8 cellular contexts compared by ENCODE assay signal in the genomic region with DNA sequence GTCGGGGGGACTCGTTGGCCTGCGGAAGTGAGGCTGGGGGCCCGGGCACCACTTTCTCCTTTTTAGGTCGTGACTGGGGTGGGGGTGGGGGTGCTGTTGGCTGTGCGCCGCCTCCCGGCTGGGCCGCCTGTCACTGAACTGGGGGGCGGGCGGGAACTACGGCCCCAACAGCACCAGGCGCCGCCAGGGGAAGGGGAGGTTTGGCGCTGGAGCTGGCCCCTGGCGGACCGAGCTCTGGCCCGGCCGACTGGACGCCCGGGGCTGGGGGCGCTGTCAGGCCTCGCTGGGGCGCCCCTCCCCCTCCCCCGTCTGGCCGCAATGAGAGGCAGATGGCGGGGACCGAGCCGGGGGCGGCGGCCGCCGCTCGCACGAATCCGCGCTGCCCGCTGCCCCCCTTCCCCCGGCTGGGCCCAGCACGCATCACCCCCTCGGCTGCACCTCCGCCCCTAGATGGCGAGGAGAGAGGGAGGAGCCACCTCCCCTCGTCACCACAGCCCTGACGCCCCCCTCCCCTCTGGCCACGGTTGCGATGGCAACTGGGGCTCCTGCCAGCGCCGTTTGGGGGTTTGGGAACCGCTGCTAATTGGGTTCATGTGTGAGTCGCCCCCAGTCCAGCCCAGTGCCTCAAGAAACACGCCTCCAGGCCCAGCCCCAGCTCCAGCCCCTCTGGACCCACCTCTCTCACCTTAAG. TPM values are rescaled to one million over a fixed set of nuclear protein-coding genes. Genes with fewer than 3 reads are reported as not detected.
DNase-seq lines count a peak whose midpoint lies in the region; ATAC-seq and TF ChIP-seq lines count a peak whose summit lies in the region.

No MANE protein-coding gene starts in this region.

- peak; percentile 16 for DNase-seq in stimulated activated CD4-positive, alpha-beta T cell treated with anti-CD3 and anti-CD28 coated beads, Interleukin-4, amount 100 ng/mL, for 1 hour
- DNase-seq in stimulated activated CD4-positive, alpha-beta T cell treated with anti-CD3 and anti-CD28 coated beads, Interleukin-4, amount 100 ng/mL, for 24 hours: no peak
- DNase-seq in SHP77 (lab: John Stamatoyannopoulos, UW) (peak; percentile 35 to 60), lung (ENCODE audit: low spot score) (no peak), SIG-M5 treated with dmso at 0.1 percent for 504 hours (lab: John Stamatoyannopoulos, UW; ENCODE audit: unreplicated experiment) (no peak)

- H3K27ac Mint-ChIP-seq in dendritic cell treated with granulocyte-macrophage colony-stimulating factor and Interleukin-4, amounts not matched to agents 40 ng/mL and 50 ng/mL, for 4 days: peak overlapping the region; percentile 44

- H3K4me3 ChIP-seq in lung: peak overlapping the region; percentile 15

- peaks cover 38% of the 10 kb centered on the region for H3K4me1 Mint-ChIP-seq in dendritic cell treated with granulocyte-macrophage colony-stimulating factor and Interleukin-4, amounts not matched to agents 40 ng/mL and 50 ng/mL, for 4 days (ENCODE audit: low read depth)

- peaks cover 57% of the 10 kb centered on the region for H3K27me3 Mint-ChIP-seq in dendritic cell treated with granulocyte-macrophage colony-stimulating factor and Interleukin-4, amounts not matched to agents 40 ng/mL and 50 ng/mL, for 4 days

- WGBS in lung, 2 donors: 4 to 13% methylated on average over 10 to 51 of the region's 52 CpGs

- peak overlapping the region; percentile 30 for H3K4me3 Mint-ChIP-seq in dendritic cell treated with granulocyte-macrophage colony-stimulating factor and Interleukin-4, amounts not matched to agents 40 ng/mL and 50 ng/mL, for 4 days

- H3K9me3 Mint-ChIP-seq in dendritic cell treated with granulocyte-macrophage colony-stimulating factor and Interleukin-4, amounts not matched to agents 40 ng/mL and 50 ng/mL, for 4 days: no peaks in the 10 kb centered on the region

- no peaks in the 10 kb centered on the region for H3K36me3 Mint-ChIP-seq in dendritic cell treated with granulocyte-macrophage colony-stimulating factor and Interleukin-4, amounts not matched to agents 40 ng/mL and 50 ng/mL, for 4 days (ENCODE audit: low read depth)

- H3K9me3 ChIP-seq in lung (ENCODE audit: control insufficient read depth in 2 of 2, insufficient read depth in 1 of 2, low read length in 1 of 2): no peaks in the 10 kb centered on the region

- TF ChIP-seq CTCF in lung (IDR thresholded peaks at IDR 0.05; ENCODE audit: control extremely low read depth, extremely low read depth): no peak

- intact Hi-C loops in dendritic cell treated with granulocyte-macrophage colony-stimulating factor and Interleukin-4, amounts not matched to agents 40 ng/mL and 50 ng/mL, for 4 days (cut with micrococcal nuclease): loop anchor here (5.0 kb wide), 2 partner anchors 36 to 44 kb away; no protein-coding TSS in a partner anchor

- no peaks in the 10 kb centered on the region for H3K27me3 ChIP-seq in lung (ENCODE audit: control insufficient read depth, insufficient read depth)

- no peaks in the 10 kb centered on the region for H3K36me3 ChIP-seq in lung (ENCODE audit: control insufficient read depth in 2 of 2, insufficient read depth in 2 of 2, low read length in 2 of 2)

- H3K27ac ChIP-seq in lung (ENCODE audit: low read depth in 1 of 2, low read length in 1 of 2) (peak overlapping the region; percentile 37 to 54), temporal lobe (ENCODE audit: low read depth, low read length) (peak overlapping the region; percentile 57)

- H3K4me1 ChIP-seq in lung (ENCODE audit: control insufficient read depth in 2 of 2, insufficient read depth in 2 of 2, low read length in 2 of 2): peaks cover 0 to 6% of the 10 kb centered on the region in 2 donors

- ATAC-seq in lung (ENCODE audit: insufficient read depth, low FRiP score) (no peak), GM21825 (IDR thresholded peaks at IDR 0.05; ENCODE audit: unreplicated experiment) (no peak)

RNA-seq across cellular contexts. Expression of a gene that starts 0.7 kb away (rescaled TPM):
- total RNA-seq in lung: 10 to 100 TPM; 38.2 to 38.6 TPM
- polyA plus RNA-seq in lung: 10 to 100 TPM; 13.9 to 71.4 TPM
- 2.5 TPM for total RNA-seq in temporal lobe

RNA-seq across cellular contexts. Expression of a gene that starts 28.9 kb away (rescaled TPM):
- total RNA-seq in lung: 10 to 100 TPM in 1 of 2 donors, 1 to 10 TPM in 1; 6.4 to 26.0 TPM
- polyA plus RNA-seq in lung: 10 to 100 TPM; 13.0 to 23.4 TPM
- total RNA-seq in temporal lobe: 0.25 TPM

RNA-seq across cellular contexts. Expression of a gene that starts 30.1 kb away (rescaled TPM):
- 10 to 100 TPM; 16.1 to 49.8 TPM for total RNA-seq in lung
- 1 to 10 TPM; 2.9 to 4.2 TPM for polyA plus RNA-seq in lung
- 14.5 TPM for total RNA-seq in temporal lobe

RNA-seq across cellular contexts. Expression of a gene that starts 33.8 kb away (rescaled TPM):
- total RNA-seq in lung (10 to 100 TPM; 35.7 to 36.3 TPM), temporal lobe (1.7 TPM)
- polyA plus RNA-seq in lung: 10 to 100 TPM; 22.6 to 42.8 TPM

RNA-seq across cellular contexts. Expression of a gene that starts 57.4 kb away (rescaled TPM):
- total RNA-seq in lung: 10 to 100 TPM in 1 of 2 donors, 1 to 10 TPM in 1; 4.4 to 14.8 TPM
- 10 to 100 TPM in 1 of 2 donors, 1 to 10 TPM in 1; 7.3 to 47.0 TPM for polyA plus RNA-seq in lung
- 1.2 TPM for total RNA-seq in temporal lobe

Comparison
In these comparisons a context has a peak if more than half of its experiments do, and no peak if none do; other contexts are left out.
1. DNase-seq: peak in stimulated activated CD4-positive, alpha-beta T cell treated with anti-CD3 and anti-CD28 coated beads, Interleukin-4, amount 100 ng/mL, for 1 hour (single experiment) and SHP77 (2 of 2); none in stimulated activated CD4-positive, alpha-beta T cell treated with anti-CD3 and anti-CD28 coated beads, Interleukin-4, amount 100 ng/mL, for 24 hours (single experiment), lung (single experiment) and SIG-M5 treated with dmso at 0.1 percent for 504 hours (single experiment).
2. RNA of a gene that starts 0.7 kb away (total RNA-seq): 38.2 to 38.6 TPM in lung; 2.5 TPM in temporal lobe (single experiment); every median in the first group is over 10 times any median in the second.